ENCODE assay signal across 1 cellular context in genomic region chr9:68872026-68872501, GRCh38.
TF ChIP-seq lines count a peak whose summit lies in the region.

No MANE protein-coding gene starts in this region.

TF ChIP-seq in WTC11, 78 proteins besides CTCF, POLR2A, EP300 and RAD21 (continued from another document and continues in another):
- no peak for TF ChIP-seq PREB (CRISPR knock-in tag; IDR thresholded peaks at IDR 0.05; ENCODE audit: borderline replicate concordance)
- peak; percentile 93; the same call in 1 of the 2 replicates for TF ChIP-seq FOXP1 (CRISPR knock-in tag; IDR thresholded peaks at IDR 0.05; ENCODE audit: borderline replicate concordance)
- no peak for TF ChIP-seq ATF2 (CRISPR knock-in tag; IDR thresholded peaks at IDR 0.05; ENCODE audit: borderline replicate concordance, low read depth)
- no peak for TF ChIP-seq ZNF317 (CRISPR knock-in tag; IDR thresholded peaks at IDR 0.05; ENCODE audit: borderline replicate concordance, low read depth)
- TF ChIP-seq ZNF263 (CRISPR knock-in tag; IDR thresholded peaks at IDR 0.05; ENCODE audit: low read depth): no peak
- TF ChIP-seq ATF6 (CRISPR knock-in tag; IDR thresholded peaks at IDR 0.05): no peak
- TF ChIP-seq PRRX2 (CRISPR knock-in tag; IDR thresholded peaks at IDR 0.05): no peak
- TF ChIP-seq ESRRA (CRISPR knock-in tag; IDR thresholded peaks at IDR 0.05; ENCODE audit: borderline replicate concordance): no peak
- TF ChIP-seq TEAD1 (CRISPR knock-in tag; IDR thresholded peaks at IDR 0.05): peak; percentile 92; the same call in 1 of the 2 replicates
- no peak for TF ChIP-seq ARID4B (CRISPR knock-in tag; IDR thresholded peaks at IDR 0.05; ENCODE audit: borderline replicate concordance)
- TF ChIP-seq CREB1 (CRISPR knock-in tag; IDR thresholded peaks at IDR 0.05): no peak
- no peak for TF ChIP-seq E2F1 (CRISPR knock-in tag; IDR thresholded peaks at IDR 0.05)
- peak; percentile 87 for TF ChIP-seq ZNF423 (CRISPR knock-in tag; IDR thresholded peaks at IDR 0.05)
- no peak for TF ChIP-seq ZNF532 (CRISPR knock-in tag; IDR thresholded peaks at IDR 0.05; ENCODE audit: borderline replicate concordance)
- TF ChIP-seq MAX (CRISPR knock-in tag; IDR thresholded peaks at IDR 0.05): 0 out of 2 replicates have a peak, but pooled peaks have one; percentile 29
- TF ChIP-seq ZNF416 (CRISPR knock-in tag; IDR thresholded peaks at IDR 0.05): no peak
- no peak for TF ChIP-seq MLX (CRISPR knock-in tag; IDR thresholded peaks at IDR 0.05)
- no peak for TF ChIP-seq TP53 (CRISPR knock-in tag; IDR thresholded peaks at IDR 0.05)
- no peak for TF ChIP-seq TCF7 (CRISPR knock-in tag; IDR thresholded peaks at IDR 0.05; ENCODE audit: low read depth)
- no peak for TF ChIP-seq STAT6 (CRISPR knock-in tag; conservative IDR thresholded peaks at IDR 0.05; ENCODE audit: low read depth)
- TF ChIP-seq ZNF281 (CRISPR knock-in tag; IDR thresholded peaks at IDR 0.05): no peak; the same call in 1 of the 2 replicates
- TF ChIP-seq E2F5 (CRISPR knock-in tag; IDR thresholded peaks at IDR 0.05): no peak
- TF ChIP-seq ZNF512 (CRISPR knock-in tag; IDR thresholded peaks at IDR 0.05; ENCODE audit: borderline replicate concordance): no peak
- no peak for TF ChIP-seq NR2C2 (CRISPR knock-in tag; IDR thresholded peaks at IDR 0.05)
- no peak for TF ChIP-seq ATF3 (CRISPR knock-in tag; conservative IDR thresholded peaks at IDR 0.05)
- no peak for TF ChIP-seq SMAD3 (CRISPR knock-in tag; IDR thresholded peaks at IDR 0.05; ENCODE audit: borderline replicate concordance)
- no peak for TF ChIP-seq RORB (CRISPR knock-in tag; IDR thresholded peaks at IDR 0.05)
